Comparison of ENCODE assay signal across 14 cellular contexts in genomic region chr2:62423235-62423634, GRCh38.
DNase-seq lines count a peak whose midpoint lies in the region; ATAC-seq and TF ChIP-seq lines count a peak whose summit lies in the region.
"Had no signal": no experiment of that assay in that cellular context is flagged by ENCODE, and none has a peak within 500 bp of the region (broad histone marks: within the 10 kb centered on the region; RNA-seq: fewer than 3 reads in every experiment).

No MANE protein-coding gene starts in this region.

- H4K20me1 ChIP-seq in OCI-LY7 (ENCODE audit: insufficient read depth, low read length) (no peaks in the 10 kb centered on the region), neural progenitor cell (ENCODE audit: low read depth) (no peaks in the 10 kb centered on the region)

- no peaks in the 10 kb centered on the region for H3K79me2 ChIP-seq in OCI-LY7 (ENCODE audit: insufficient read depth, low read depth, low read length)
- H3K79me2 ChIP-seq in neural progenitor cell (ENCODE audit: low read depth), result no peaks in the 10 kb centered on the region

- no peak overlapping the region for H3K4me3 Mint-ChIP-seq in neural progenitor cell

- H3K36me3 Mint-ChIP-seq in neural progenitor cell, result no peaks in the 10 kb centered on the region

- H3K9ac ChIP-seq in neural progenitor cell, result no peak overlapping the region

- DNase-seq in GM04503 (ENCODE audit: low read depth) (peak; percentile 4), OCI-LY7 (ENCODE audit: low spot score) (no peak), epithelial cell of esophagus (ENCODE audit: low read depth) (peak; percentile 55), neural progenitor cell (ENCODE audit: low spot score) (peak; percentile 31), HK-2 (ENCODE audit: unreplicated experiment) (no peak)
- DNase-seq: activated effector memory CD4-positive, alpha-beta T cell treated with anti-CD3 and anti-CD28 coated beads, Interleukin-2, amount 50 U/mL, for 16 hours; DND-41; NCI-H1694; stimulated activated CD4-positive, alpha-beta T cell treated with anti-CD3 and anti-CD28 coated beads, Interleukin-2, amount 100 ng/mL, for 24 hours had no signal

- H3K4me3 ChIP-seq in OCI-LY7 (ENCODE audit: low read depth, low read length, poor library complexity, severe bottlenecking) (no peak overlapping the region), epithelial cell of esophagus (ENCODE audit: low read length) (no peak overlapping the region), neural progenitor cell (no peak overlapping the region)
- H3K4me3 ChIP-seq: tibial nerve had no signal

- no peaks in the 10 kb centered on the region for H3K4me1 Mint-ChIP-seq in neural progenitor cell

- intact Hi-C loops in OCI-LY7 (cut with micrococcal nuclease; ENCODE audit: unreplicated experiment), result no loop called here

- H3K4me2 ChIP-seq in OCI-LY7 (ENCODE audit: low read length), result no peak overlapping the region
- no peak overlapping the region for H3K4me2 ChIP-seq in neural progenitor cell

- H3K9me3 ChIP-seq in OCI-LY7 (ENCODE audit: low read length), result no peaks in the 10 kb centered on the region
- H3K9me3 ChIP-seq in neural progenitor cell (ENCODE audit: low read depth), result no peaks in the 10 kb centered on the region

- H3K27me3 ChIP-seq in neural progenitor cell, result no peaks in the 10 kb centered on the region
- H3K27me3 ChIP-seq: tibial nerve had no signal

- TF ChIP-seq CTCF in OCI-LY7 (conservative IDR thresholded peaks at IDR 0.05; ENCODE audit: low read length), result peak; percentile 21; the same call in 1 of the 2 replicates
- peak; percentile 54 for TF ChIP-seq CTCF in epithelial cell of esophagus (IDR thresholded peaks at IDR 0.05; ENCODE audit: insufficient read depth, low read depth, low read length, missing control alignments)
- peak; percentile 45 for TF ChIP-seq CTCF in neural progenitor cell (IDR thresholded peaks at IDR 0.05)

- POLR2A ChIA-PET in OCI-LY7 (lab: Charles Lee), result no interaction called here

- H3K27ac ChIP-seq in OCI-LY7 (ENCODE audit: low read depth, low read length, poor library complexity, severe bottlenecking) (no peak overlapping the region), neural progenitor cell (no peak overlapping the region)
- H3K27ac ChIP-seq: HL-60, tibial nerve had no signal

- CTCF ChIA-PET in OCI-LY7 (lab: Charles Lee; ENCODE audit: unreplicated experiment), result no interaction called here

- no peak overlapping the region for H3K27ac Mint-ChIP-seq in neural progenitor cell

- peaks cover 2% of the 10 kb centered on the region for H3K27me3 Mint-ChIP-seq in neural progenitor cell (ENCODE audit: insufficient read depth, low read depth)

- H3K9me3 Mint-ChIP-seq in neural progenitor cell, result peaks cover 14% of the 10 kb centered on the region

- no peaks in the 10 kb centered on the region for H3K4me1 ChIP-seq in OCI-LY7 (ENCODE audit: insufficient read depth, low read length, poor library complexity, severe bottlenecking)
- no peaks in the 10 kb centered on the region for H3K4me1 ChIP-seq in neural progenitor cell
- H3K4me1 ChIP-seq: tibial nerve had no signal

- H2AFZ ChIP-seq in OCI-LY7 (ENCODE audit: low read length), result no peak overlapping the region
- peak overlapping the region; percentile 32 for H2AFZ ChIP-seq in neural progenitor cell (replicated peaks)

- no TSS peak for BruUV-seq in OCI-LY7 (replicated peaks; lab: Mats Ljungman, UMichigan)

- H3F3A ChIP-seq in neural progenitor cell (ENCODE audit: low read depth), result no peaks in the 10 kb centered on the region

- ATAC-seq in HG03108 (IDR thresholded peaks at IDR 0.05; ENCODE audit: unreplicated experiment) (no peak), HG02678 (IDR thresholded peaks at IDR 0.05; ENCODE audit: unreplicated experiment) (no peak), HG03457 (IDR thresholded peaks at IDR 0.05; ENCODE audit: unreplicated experiment) (no peak)

- H3K36me3 ChIP-seq in OCI-LY7 (ENCODE audit: insufficient read depth, low read length) (no peaks in the 10 kb centered on the region), neural progenitor cell (no peaks in the 10 kb centered on the region)
- H3K36me3 ChIP-seq: tibial nerve had no signal

- H3K9me2 ChIP-seq in OCI-LY7 (ENCODE audit: insufficient read depth, low read length), result no peaks in the 10 kb centered on the region

Comparison
In these comparisons a context has a peak if more than half of its experiments do, and no peak if none do; other contexts are left out.
1. DNase-seq: peak in GM04503 (single experiment), epithelial cell of esophagus (single experiment) and neural progenitor cell (single experiment); none in OCI-LY7 (single experiment) and HK-2 (single experiment).
2. Peak in every context shown above with its lines, with median percentiles within 50 percentile points of each other: CTCF ChIP-seq.